Comparison of ENCODE assay signal across 1 cellular context in the genomic region with DNA sequence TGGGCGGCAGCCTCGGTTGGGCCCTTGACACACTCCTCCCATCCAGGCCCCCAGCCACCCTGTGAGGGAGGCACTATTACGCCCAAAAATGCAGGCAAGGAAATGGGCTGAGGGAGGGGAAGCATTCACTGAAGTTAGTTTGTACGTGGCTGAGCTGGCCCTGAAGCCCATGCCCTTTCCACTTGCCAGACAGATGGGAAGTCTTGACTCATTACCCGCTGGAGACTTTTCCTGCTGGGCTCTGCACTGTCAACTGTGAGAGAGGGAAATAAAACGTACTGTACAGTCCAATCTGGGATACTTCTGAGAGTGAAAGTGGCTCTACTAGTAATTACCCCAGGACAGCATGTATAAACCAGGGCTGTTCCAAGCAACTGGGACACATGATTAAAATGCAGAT.
TF ChIP-seq lines count a peak whose summit lies in the region.

No MANE protein-coding gene starts in this region.

TF ChIP-seq in IMR-90, 13 proteins besides CTCF, POLR2A, EP300 and RAD21:
- no peak for TF ChIP-seq RFX5 (IDR thresholded peaks at IDR 0.05; ENCODE audit: low read depth, low read length)
- TF ChIP-seq MAFK (IDR thresholded peaks at IDR 0.05; ENCODE audit: low read depth, low read length), result no peak
- TF ChIP-seq FOS (IDR thresholded peaks at IDR 0.05; ENCODE audit: low read depth, low read length), result no peak
- no peak for TF ChIP-seq CHD1 (IDR thresholded peaks at IDR 0.05; ENCODE audit: low read depth, low read length)
- no peak for TF ChIP-seq NFE2L2 (IDR thresholded peaks at IDR 0.05; ENCODE audit: low read depth, low read length)
- TF ChIP-seq BHLHE40 (IDR thresholded peaks at IDR 0.05; ENCODE audit: low read depth, low read length), result no peak
- TF ChIP-seq, protein P1, sequence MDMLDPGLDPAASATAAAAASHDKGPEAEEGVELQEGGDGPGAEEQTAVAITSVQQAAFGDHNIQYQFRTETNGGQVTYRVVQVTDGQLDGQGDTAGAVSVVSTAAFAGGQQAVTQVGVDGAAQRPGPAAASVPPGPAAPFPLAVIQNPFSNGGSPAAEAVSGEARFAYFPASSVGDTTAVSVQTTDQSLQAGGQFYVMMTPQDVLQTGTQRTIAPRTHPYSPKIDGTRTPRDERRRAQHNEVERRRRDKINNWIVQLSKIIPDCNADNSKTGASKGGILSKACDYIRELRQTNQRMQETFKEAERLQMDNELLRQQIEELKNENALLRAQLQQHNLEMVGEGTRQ (IDR thresholded peaks at IDR 0.05; ENCODE audit: low read depth, low read length), result no peak
- TF ChIP-seq, protein P2, sequence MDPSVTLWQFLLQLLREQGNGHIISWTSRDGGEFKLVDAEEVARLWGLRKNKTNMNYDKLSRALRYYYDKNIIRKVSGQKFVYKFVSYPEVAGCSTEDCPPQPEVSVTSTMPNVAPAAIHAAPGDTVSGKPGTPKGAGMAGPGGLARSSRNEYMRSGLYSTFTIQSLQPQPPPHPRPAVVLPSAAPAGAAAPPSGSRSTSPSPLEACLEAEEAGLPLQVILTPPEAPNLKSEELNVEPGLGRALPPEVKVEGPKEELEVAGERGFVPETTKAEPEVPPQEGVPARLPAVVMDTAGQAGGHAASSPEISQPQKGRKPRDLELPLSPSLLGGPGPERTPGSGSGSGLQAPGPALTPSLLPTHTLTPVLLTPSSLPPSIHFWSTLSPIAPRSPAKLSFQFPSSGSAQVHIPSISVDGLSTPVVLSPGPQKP (IDR thresholded peaks at IDR 0.05; ENCODE audit: borderline replicate concordance, low read depth, low read length), result no peak
- no peak for TF ChIP-seq RCOR1 (IDR thresholded peaks at IDR 0.05; ENCODE audit: insufficient replicate concordance, low read length)
- TF ChIP-seq CEBPB (IDR thresholded peaks at IDR 0.05; ENCODE audit: low read depth, low read length), result no peak
- TF ChIP-seq SMC3 (IDR thresholded peaks at IDR 0.05; ENCODE audit: low read depth, low read length), result no peak
- no peak for TF ChIP-seq MXI1 (IDR thresholded peaks at IDR 0.05; ENCODE audit: borderline replicate concordance, low read depth, low read length)
- no peak for TF ChIP-seq MAZ (IDR thresholded peaks at IDR 0.05; ENCODE audit: borderline replicate concordance, low read depth, low read length)
